In genomic region chr17:1019451-1019850, GRCh38 we compare ENCODE assay signal across 2 cellular contexts.
TF ChIP-seq lines count a peak whose summit lies in the region.

No MANE protein-coding gene starts in this region.

TF ChIP-seq in SK-N-SH treated with all-trans-retinoic acid at 6 μM for 48 hours, 23 proteins besides CTCF, POLR2A, EP300 and RAD21:
- TF ChIP-seq GLIS3 (CRISPR knock-in tag; IDR thresholded peaks at IDR 0.05): no peak
- no peak for TF ChIP-seq ZFP3 (CRISPR knock-in tag; IDR thresholded peaks at IDR 0.05)

TF ChIP-seq in HepG2, 621 proteins besides CTCF, POLR2A, EP300 and RAD21:
- TF ChIP-seq ZKSCAN1 (IDR thresholded peaks at IDR 0.05; ENCODE audit: low read length): no peak
- TF ChIP-seq, protein P1, sequence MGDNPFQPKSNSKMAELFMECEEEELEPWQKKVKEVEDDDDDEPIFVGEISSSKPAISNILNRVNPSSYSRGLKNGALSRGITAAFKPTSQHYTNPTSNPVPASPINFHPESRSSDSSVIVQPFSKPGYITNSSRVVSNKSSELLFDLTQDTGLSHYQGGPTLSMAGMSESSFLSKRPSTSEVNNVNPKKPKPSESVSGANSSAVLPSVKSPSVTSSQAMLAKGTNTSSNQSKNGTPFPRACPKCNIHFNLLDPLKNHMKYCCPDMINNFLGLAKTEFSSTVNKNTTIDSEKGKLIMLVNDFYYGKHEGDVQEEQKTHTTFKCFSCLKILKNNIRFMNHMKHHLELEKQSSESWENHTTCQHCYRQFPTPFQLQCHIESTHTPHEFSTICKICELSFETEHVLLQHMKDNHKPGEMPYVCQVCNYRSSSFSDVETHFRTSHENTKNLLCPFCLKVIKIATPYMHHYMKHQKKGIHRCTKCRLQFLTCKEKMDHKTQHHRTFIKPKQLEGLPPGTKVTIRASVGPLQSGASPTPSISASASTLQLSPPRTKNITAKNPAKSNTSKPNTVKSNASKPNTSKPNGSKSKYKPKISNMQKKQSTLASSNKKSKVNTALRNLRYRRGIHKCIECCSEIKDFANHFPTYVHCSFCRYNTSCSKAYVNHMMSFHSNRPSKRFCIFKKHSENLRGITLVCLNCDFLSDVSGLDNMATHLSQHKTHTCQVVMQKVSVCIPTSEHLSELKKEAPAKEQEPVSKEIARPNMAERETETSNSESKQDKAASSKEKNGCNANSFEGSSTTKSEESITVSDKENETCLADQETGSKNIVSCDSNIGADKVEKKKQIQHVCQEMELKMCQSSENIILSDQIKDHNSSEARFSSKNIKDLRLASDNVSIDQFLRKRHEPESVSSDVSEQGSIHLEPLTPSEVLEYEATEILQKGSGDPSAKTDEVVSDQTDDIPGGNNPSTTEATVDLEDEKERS (CRISPR knock-in tag; IDR thresholded peaks at IDR 0.05): no peak
- no peak for TF ChIP-seq ZNF547 (CRISPR knock-in tag; IDR thresholded peaks at IDR 0.05)
- no peak for TF ChIP-seq ZFP36 (IDR thresholded peaks at IDR 0.05; ENCODE audit: borderline replicate concordance, low read depth, low read length, partially characterized antibody)
- TF ChIP-seq, protein P2, sequence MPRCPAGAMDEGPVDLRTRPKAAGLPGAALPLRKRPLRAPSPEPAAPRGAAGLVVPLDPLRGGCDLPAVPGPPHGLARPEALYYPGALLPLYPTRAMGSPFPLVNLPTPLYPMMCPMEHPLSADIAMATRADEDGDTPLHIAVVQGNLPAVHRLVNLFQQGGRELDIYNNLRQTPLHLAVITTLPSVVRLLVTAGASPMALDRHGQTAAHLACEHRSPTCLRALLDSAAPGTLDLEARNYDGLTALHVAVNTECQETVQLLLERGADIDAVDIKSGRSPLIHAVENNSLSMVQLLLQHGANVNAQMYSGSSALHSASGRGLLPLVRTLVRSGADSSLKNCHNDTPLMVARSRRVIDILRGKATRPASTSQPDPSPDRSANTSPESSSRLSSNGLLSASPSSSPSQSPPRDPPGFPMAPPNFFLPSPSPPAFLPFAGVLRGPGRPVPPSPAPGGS (CRISPR knock-in tag; IDR thresholded peaks at IDR 0.05): no peak
- no peak for TF ChIP-seq MYNN (CRISPR knock-in tag; IDR thresholded peaks at IDR 0.05; ENCODE audit: low read depth)
- TF ChIP-seq, protein P3, sequence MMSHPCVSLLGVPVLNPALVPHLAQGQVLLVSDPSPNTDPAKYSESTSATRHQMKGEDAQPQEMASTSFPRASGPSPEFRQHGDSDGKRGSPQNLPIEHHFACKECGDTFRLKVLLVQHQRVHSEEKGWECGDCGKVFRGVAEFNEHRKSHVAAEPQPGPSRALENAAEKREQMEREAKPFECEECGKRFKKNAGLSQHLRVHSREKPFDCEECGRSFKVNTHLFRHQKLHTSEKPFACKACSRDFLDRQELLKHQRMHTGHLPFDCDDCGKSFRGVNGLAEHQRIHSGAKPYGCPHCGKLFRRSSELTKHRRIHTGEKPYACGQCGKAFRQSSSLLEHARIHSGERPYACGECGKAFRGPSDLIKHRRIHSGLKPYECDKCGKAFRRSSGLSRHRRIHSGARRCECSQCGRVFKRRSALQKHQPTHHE (CRISPR knock-in tag; IDR thresholded peaks at IDR 0.05; ENCODE audit: borderline replicate concordance): no peak
- TF ChIP-seq SOX13 (IDR thresholded peaks at IDR 0.05): no peak
- TF ChIP-seq SOX13 (CRISPR knock-in tag; conservative IDR thresholded peaks at IDR 0.05 in 1 of 2, IDR thresholded peaks at IDR 0.05 in 1 of 2): no peak
- TF ChIP-seq, protein P4, sequence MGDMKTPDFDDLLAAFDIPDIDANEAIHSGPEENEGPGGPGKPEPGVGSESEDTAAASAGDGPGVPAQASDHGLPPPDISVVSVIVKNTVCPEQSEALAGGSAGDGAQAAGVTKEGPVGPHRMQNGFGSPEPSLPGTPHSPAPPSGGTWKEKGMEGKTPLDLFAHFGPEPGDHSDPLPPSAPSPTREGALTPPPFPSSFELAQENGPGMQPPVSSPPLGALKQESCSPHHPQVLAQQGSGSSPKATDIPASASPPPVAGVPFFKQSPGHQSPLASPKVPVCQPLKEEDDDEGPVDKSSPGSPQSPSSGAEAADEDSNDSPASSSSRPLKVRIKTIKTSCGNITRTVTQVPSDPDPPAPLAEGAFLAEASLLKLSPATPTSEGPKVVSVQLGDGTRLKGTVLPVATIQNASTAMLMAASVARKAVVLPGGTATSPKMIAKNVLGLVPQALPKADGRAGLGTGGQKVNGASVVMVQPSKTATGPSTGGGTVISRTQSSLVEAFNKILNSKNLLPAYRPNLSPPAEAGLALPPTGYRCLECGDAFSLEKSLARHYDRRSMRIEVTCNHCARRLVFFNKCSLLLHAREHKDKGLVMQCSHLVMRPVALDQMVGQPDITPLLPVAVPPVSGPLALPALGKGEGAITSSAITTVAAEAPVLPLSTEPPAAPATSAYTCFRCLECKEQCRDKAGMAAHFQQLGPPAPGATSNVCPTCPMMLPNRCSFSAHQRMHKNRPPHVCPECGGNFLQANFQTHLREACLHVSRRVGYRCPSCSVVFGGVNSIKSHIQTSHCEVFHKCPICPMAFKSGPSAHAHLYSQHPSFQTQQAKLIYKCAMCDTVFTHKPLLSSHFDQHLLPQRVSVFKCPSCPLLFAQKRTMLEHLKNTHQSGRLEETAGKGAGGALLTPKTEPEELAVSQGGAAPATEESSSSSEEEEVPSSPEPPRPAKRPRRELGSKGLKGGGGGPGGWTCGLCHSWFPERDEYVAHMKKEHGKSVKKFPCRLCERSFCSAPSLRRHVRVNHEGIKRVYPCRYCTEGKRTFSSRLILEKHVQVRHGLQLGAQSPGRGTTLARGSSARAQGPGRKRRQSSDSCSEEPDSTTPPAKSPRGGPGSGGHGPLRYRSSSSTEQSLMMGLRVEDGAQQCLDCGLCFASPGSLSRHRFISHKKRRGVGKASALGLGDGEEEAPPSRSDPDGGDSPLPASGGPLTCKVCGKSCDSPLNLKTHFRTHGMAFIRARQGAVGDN (CRISPR knock-in tag; IDR thresholded peaks at IDR 0.05): no peak
- TF ChIP-seq ZNF468 (CRISPR knock-in tag; IDR thresholded peaks at IDR 0.05): no peak
- no peak for TF ChIP-seq ETS1 (CRISPR knock-in tag; IDR thresholded peaks at IDR 0.05)
- no peak for TF ChIP-seq MAFG (CRISPR knock-in tag; IDR thresholded peaks at IDR 0.05)
TF ChIP-seq in HepG2: peak in this region for 0.
